In genomic region chr2:216081012-216081411, GRCh38 we compare ENCODE assay signal across 8 cellular contexts.
DNase-seq lines count a peak whose midpoint lies in the region; ATAC-seq and TF ChIP-seq lines count a peak whose summit lies in the region.

No MANE protein-coding gene starts in this region.

- H3K4me1 ChIP-seq in mucosa of stomach (ENCODE audit: control insufficient read depth, insufficient read depth, low read length) = peaks cover 4% of the 10 kb centered on the region

- H3K4me3 ChIP-seq in AG09309 (ENCODE audit: control insufficient read depth, low read depth, low read length) (peak overlapping the region; percentile 90), mucosa of stomach (ENCODE audit: low read length) (peak overlapping the region; percentile 67)

- peaks cover 6% of the 10 kb centered on the region for H3K27me3 ChIP-seq in mucosa of stomach (ENCODE audit: control insufficient read depth, insufficient read depth, low read length)

- DNase-seq in AG09309 (ENCODE audit: low read depth) (no peak), T47D (ENCODE audit: low read depth in 1 of 2, low spot score in 1 of 2) (peak; percentile 21 to 65), SIG-M5 (lab: John Stamatoyannopoulos, UW) (no peak)
- DNase-seq in activated CD4-positive, CD25-positive, alpha-beta regulatory T cell (lab: John Stamatoyannopoulos, UW) = no peak
- no peak for DNase-seq in stimulated activated CD4-positive, alpha-beta T cell treated with anti-CD3 and anti-CD28 coated beads, Interleukin-12 subunit alpha, Interleukin-12 subunit beta, amount 100 ng/mL, for 4 hours

- H3K36me3 ChIP-seq in mucosa of stomach (ENCODE audit: control insufficient read depth, insufficient read depth, low read length) = no peaks in the 10 kb centered on the region

- TF ChIP-seq CTCF in AG09309 (IDR thresholded peaks at IDR 0.05; ENCODE audit: control insufficient read depth, insufficient read depth, low read depth, low read length, missing control alignments) = no peak

- H3K9me3 ChIP-seq in mucosa of stomach (ENCODE audit: control insufficient read depth, low read length) = no peaks in the 10 kb centered on the region

- peak overlapping the region; percentile 63 for H3K9ac ChIP-seq in mucosa of stomach (ENCODE audit: low read length)

- ATAC-seq in HG03439 (IDR thresholded peaks at IDR 0.05; ENCODE audit: unreplicated experiment) = peak; percentile 21
- no peak for ATAC-seq in GM19397 (IDR thresholded peaks at IDR 0.05; ENCODE audit: unreplicated experiment)

- in situ Hi-C loops in T47D (cut with HindIII; ENCODE audit: low pct_unique_long_range_greater_than_20kb, low sequenced_read_pairs) = no loop called here

Comparison
In these comparisons a context has a peak if more than half of its experiments do, and no peak if none do; other contexts are left out.
1. DNase-seq: peak in T47D (2 of 2); none in AG09309 (single experiment), activated CD4-positive, CD25-positive, alpha-beta regulatory T cell (0 of 4), stimulated activated CD4-positive, alpha-beta T cell treated with anti-CD3 and anti-CD28 coated beads, Interleukin-12 subunit alpha, Interleukin-12 subunit beta, amount 100 ng/mL, for 4 hours (single experiment) and SIG-M5 (single experiment).